Comparison of ENCODE assay signal across 27 cellular contexts in genomic region chr9:99858087-99858486, GRCh38.
"Had no signal": no experiment of that assay in that cellular context is flagged by ENCODE, and none has a peak within 500 bp of the region (broad histone marks: within the 10 kb centered on the region; RNA-seq: fewer than 3 reads in every experiment).

No MANE protein-coding gene starts in this region.

- H3K27me3 Mint-ChIP-seq: naive B cell; stimulated activated memory B cell treated with anti-CD40 and anti-IgM and Interleukin-4, amounts not matched to agents 10 μg/mL and 1 μg/mL and 100 μg/mL, for 72 hours had no signal

- ATAC-seq: natural killer cell; right lobe of liver; stimulated activated memory B cell treated with anti-CD40 and anti-IgM and Interleukin-4, amounts not matched to agents 10 μg/mL and 1 μg/mL and 100 μg/mL, for 72 hours; stimulated activated naive CD8-positive, alpha-beta T cell treated with anti-CD3 and anti-CD28 coated beads, Interleukin-15, Interleukin-2, amounts not matched to agents 100 U/mL and 50 U/mL, for 24 hours had no signal

- H3K9me3 ChIP-seq: left ventricle myocardium inferior, neutrophil, right atrium auricular region, right lobe of liver, stomach, testis, thyroid gland, transverse colon, upper lobe of left lung, vagina had no signal

- H3K4me2 ChIP-seq: neural progenitor cell, smooth muscle cell had no signal

- H3K27ac Mint-ChIP-seq: mesothelial cell of epicardium; naive B cell; natural killer cell; nephron progenitor cell; neural progenitor cell; stimulated activated memory B cell treated with anti-CD40 and anti-IgM and Interleukin-4, amounts not matched to agents 10 μg/mL and 1 μg/mL and 100 μg/mL, for 72 hours had no signal

- H3K4me1 Mint-ChIP-seq: naive B cell; natural killer cell; stimulated activated memory B cell treated with anti-CD40 and anti-IgM and Interleukin-4, amounts not matched to agents 10 μg/mL and 1 μg/mL and 100 μg/mL, for 72 hours had no signal

- H3K36me3 ChIP-seq: left ventricle myocardium inferior, neural progenitor cell, neutrophil, right lobe of liver, stomach, thyroid gland, transverse colon, upper lobe of left lung, vagina had no signal

- H3K4me1 ChIP-seq: left ventricle myocardium inferior, parathyroid adenoma, right atrium auricular region, right lobe of liver, stomach, testis, transverse colon, upper lobe of left lung had no signal

- H3K27ac ChIP-seq: left ventricle myocardium inferior, neural progenitor cell, neutrophil, parathyroid adenoma, right atrium auricular region, right lobe of liver, stomach, testis, thyroid gland, transverse colon, upper lobe of left lung, vagina had no signal

- H3K4me3 Mint-ChIP-seq: mesothelial cell of epicardium; naive B cell; natural killer cell; nephron progenitor cell; neural progenitor cell; stimulated activated memory B cell treated with anti-CD40 and anti-IgM and Interleukin-4, amounts not matched to agents 10 μg/mL and 1 μg/mL and 100 μg/mL, for 72 hours had no signal

- H3K4me3 ChIP-seq: left ventricle myocardium inferior, lung, neural progenitor cell, right atrium auricular region, right lobe of liver, smooth muscle cell, stomach, testis, thyroid gland, transverse colon, upper lobe of left lung, vagina had no signal

- H3K27me3 ChIP-seq: neural progenitor cell, neutrophil, right atrium auricular region, right lobe of liver, stomach, testis, thyroid gland, transverse colon, upper lobe of left lung, vagina had no signal

- H3K9me3 Mint-ChIP-seq: natural killer cell; stimulated activated memory B cell treated with anti-CD40 and anti-IgM and Interleukin-4, amounts not matched to agents 10 μg/mL and 1 μg/mL and 100 μg/mL, for 72 hours had no signal

- DNase-seq: islet precursor cell; left ventricle myocardium inferior; mesendoderm; naive B cell; natural killer cell; nephron progenitor cell; occipital lobe; right lobe of liver; stimulated activated CD4-positive, alpha-beta T cell treated with anti-CD3 and anti-CD28 coated beads, Interleukin-1b, Interleukin-23, amount 100 ng/mL, for 48 hours; stimulated activated CD4-positive, alpha-beta T cell treated with anti-CD3 and anti-CD28 coated beads, Interleukin-2, amount 100 ng/mL, for 48 hours; stimulated activated CD4-positive, alpha-beta T cell treated with anti-CD3 and anti-CD28 coated beads, Interleukin-4, amount 100 ng/mL, for 4 hours; stimulated activated CD8-positive, alpha-beta memory T cell treated with anti-CD3 and anti-CD28 coated beads, Interleukin-4, amount 100 ng/mL, for 48 hours; stimulated activated naive CD8-positive, alpha-beta T cell treated with anti-CD3 and anti-CD28 coated beads, Interleukin-15, Interleukin-2, amounts not matched to agents 100 U/mL and 50 U/mL, for 24 hours; stomach; testis; thyroid gland; transverse colon; upper lobe of left lung had no signal

- H3K36me3 Mint-ChIP-seq: naive B cell, natural killer cell had no signal
